ENCODE assay signal across 1 cellular context in the genomic region with DNA sequence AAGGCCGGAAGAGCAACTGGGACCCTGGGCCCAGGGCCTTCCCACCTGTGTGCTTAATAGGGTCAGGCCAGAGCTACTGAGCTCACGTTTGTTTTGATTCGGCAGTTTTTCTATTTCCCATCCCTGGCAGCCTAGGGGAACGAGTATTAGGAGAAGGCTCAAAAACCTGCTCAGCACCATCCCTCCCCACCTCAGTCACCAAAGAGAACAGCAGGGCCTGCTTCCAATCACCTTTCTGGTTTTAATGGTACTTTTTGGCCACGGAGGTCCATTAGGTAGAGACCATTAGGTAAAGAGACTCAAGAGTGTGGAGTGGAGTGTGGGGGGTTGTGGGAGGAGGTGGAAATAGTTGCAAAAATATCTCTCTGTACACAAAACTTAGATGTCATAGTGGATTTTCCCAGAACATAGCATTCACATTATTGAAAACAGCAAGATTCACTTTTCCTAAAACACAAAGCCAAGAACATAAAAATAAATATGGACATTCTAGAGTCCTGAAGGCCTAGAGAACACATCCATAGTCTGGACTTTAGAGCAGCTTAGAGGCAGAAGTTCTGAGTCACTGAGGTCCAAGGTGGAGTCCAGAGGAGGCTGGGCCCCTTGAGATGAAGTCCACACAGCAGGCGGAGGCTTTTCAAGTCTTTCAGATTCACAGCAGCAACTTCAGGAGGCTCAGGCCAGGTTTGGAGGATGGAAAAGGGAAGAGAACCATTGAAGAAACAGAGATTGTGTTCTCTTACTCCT.
TF ChIP-seq lines count a peak whose summit lies in the region.

No MANE protein-coding gene starts in this region.

TF ChIP-seq in HCT116, 20 proteins besides CTCF, POLR2A, EP300 and RAD21 (continued from another document):
- TF ChIP-seq EZH2 (IDR thresholded peaks at IDR 0.05) (no peak), CBX3 (IDR thresholded peaks at IDR 0.05; ENCODE audit: low read depth) (no peak), SRF (IDR thresholded peaks at IDR 0.05; ENCODE audit: low read depth) (no peak), ELF1 (IDR thresholded peaks at IDR 0.05; ENCODE audit: borderline replicate concordance, low read depth) (no peak), ZFX (IDR thresholded peaks at IDR 0.05) (no peak), EZH2phosphoT487 (IDR thresholded peaks at IDR 0.05; ENCODE audit: borderline replicate concordance) (no peak), SIN3A (IDR thresholded peaks at IDR 0.05; ENCODE audit: low read depth) (no peak), FOSL1 (IDR thresholded peaks at IDR 0.05; ENCODE audit: low read depth) (no peak), TCF7L2 (IDR thresholded peaks at IDR 0.05; ENCODE audit: borderline replicate concordance, extremely low read depth, insufficient read depth, insufficient read length) (no peak), SP1 (IDR thresholded peaks at IDR 0.05; ENCODE audit: low read depth) (no peak)
- TF ChIP-seq, protein P1, sequence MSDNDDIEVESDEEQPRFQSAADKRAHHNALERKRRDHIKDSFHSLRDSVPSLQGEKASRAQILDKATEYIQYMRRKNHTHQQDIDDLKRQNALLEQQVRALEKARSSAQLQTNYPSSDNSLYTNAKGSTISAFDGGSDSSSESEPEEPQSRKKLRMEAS (IDR thresholded peaks at IDR 0.05): no peak
- TF ChIP-seq, protein P2, sequence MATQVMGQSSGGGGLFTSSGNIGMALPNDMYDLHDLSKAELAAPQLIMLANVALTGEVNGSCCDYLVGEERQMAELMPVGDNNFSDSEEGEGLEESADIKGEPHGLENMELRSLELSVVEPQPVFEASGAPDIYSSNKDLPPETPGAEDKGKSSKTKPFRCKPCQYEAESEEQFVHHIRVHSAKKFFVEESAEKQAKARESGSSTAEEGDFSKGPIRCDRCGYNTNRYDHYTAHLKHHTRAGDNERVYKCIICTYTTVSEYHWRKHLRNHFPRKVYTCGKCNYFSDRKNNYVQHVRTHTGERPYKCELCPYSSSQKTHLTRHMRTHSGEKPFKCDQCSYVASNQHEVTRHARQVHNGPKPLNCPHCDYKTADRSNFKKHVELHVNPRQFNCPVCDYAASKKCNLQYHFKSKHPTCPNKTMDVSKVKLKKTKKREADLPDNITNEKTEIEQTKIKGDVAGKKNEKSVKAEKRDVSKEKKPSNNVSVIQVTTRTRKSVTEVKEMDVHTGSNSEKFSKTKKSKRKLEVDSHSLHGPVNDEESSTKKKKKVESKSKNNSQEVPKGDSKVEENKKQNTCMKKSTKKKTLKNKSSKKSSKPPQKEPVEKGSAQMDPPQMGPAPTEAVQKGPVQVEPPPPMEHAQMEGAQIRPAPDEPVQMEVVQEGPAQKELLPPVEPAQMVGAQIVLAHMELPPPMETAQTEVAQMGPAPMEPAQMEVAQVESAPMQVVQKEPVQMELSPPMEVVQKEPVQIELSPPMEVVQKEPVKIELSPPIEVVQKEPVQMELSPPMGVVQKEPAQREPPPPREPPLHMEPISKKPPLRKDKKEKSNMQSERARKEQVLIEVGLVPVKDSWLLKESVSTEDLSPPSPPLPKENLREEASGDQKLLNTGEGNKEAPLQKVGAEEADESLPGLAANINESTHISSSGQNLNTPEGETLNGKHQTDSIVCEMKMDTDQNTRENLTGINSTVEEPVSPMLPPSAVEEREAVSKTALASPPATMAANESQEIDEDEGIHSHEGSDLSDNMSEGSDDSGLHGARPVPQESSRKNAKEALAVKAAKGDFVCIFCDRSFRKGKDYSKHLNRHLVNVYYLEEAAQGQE (IDR thresholded peaks at IDR 0.05; ENCODE audit: low read depth): no peak
